8 cellular contexts compared by ENCODE assay signal in the genomic region with DNA sequence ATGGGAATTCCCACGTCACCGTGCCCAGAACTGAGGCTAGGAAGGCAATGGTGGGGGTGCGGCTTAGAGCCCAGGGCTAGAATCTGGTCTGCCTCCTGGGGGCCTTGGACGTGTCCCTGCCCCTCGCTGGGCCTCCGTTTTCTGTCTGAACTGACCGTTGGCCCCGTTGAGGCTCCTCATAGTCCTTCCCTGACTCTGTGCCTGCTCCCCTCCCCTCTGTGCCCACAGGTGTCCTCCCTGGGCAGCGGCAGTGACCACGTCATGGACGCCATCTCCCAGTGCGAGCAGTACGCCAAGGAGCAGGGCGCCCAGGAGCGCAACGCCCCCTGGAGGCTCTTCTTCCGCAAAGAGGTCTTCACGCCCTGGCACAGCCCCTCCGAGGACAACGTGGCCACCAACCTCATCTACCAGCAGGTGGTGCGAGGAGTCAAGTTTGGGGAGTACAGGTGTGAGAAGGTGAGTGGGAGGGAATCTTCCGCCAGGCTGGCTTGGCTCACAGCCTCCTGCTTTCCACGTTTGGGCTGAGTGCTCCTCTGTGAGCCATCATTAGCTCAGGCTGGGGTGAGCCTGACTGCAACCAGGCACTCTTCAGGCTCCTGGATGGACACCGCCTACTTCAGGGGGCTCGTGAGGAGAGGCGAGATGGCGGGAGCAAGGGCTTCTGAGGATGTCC.
DNase-seq lines count a peak whose midpoint lies in the region; ATAC-seq, FAIRE-seq and TF ChIP-seq lines count a peak whose summit lies in the region.

No MANE protein-coding gene starts in this region.

- CTCF ChIA-PET in IMR-90 (lab: Yijun Ruan, JAX) (no interaction called here), mammary epithelial cell (lab: Charles Lee; ENCODE audit: low non-redundant PET) (interaction anchor here (0.5 to 0.9 kb wide), 5 partner anchors 11 to 403 kb away, joined by 3 to 13 read pairs (median 4); no protein-coding TSS in a partner anchor)

- no peak overlapping the region for H2BK120ac ChIP-seq in IMR-90 (ENCODE audit: low read depth, low read length)

- H2BK15ac ChIP-seq in IMR-90 (ENCODE audit: low read depth, low read length), result no peak overlapping the region

- H4K20me1 ChIP-seq in IMR-90 (ENCODE audit: insufficient read depth, low read length) (peaks cover 3% of the 10 kb centered on the region; the same call in 1 of the 2 replicates), mammary epithelial cell (ENCODE audit: insufficient read depth, low read length) (no peaks in the 10 kb centered on the region)

- H3K4me3 ChIP-seq in IMR-90 (ENCODE audit: insufficient read depth, low read depth, low read length) (no peak overlapping the region), mammary epithelial cell (replicated peaks in 1 of 3; ENCODE audit: insufficient read depth in 1 of 3, low read depth in 2 of 3, low read length in 3 of 3) (peak overlapping the region; percentile 49 to 64 (median 54)), lung (no peak overlapping the region)

- H3K4ac ChIP-seq in IMR-90 (ENCODE audit: low read depth, low read length), result no peak overlapping the region

- H3K23ac ChIP-seq in IMR-90 (ENCODE audit: low read depth, low read length), result no peak overlapping the region

- no peak overlapping the region for H3K27ac ChIP-seq in IMR-90 (ENCODE audit: insufficient read depth, low read length)
- peak overlapping the region; percentile 76 for H3K27ac ChIP-seq in mammary epithelial cell (ENCODE audit: insufficient read depth, low read depth, low read length)
- no peak overlapping the region for H3K27ac ChIP-seq in lung (ENCODE audit: low read depth in 1 of 2, low read length in 1 of 2)

- BruUV-seq in IMR-90 (replicated peaks; lab: Mats Ljungman, UMichigan) (no TSS peak), mammary epithelial cell (replicated peaks; lab: Mats Ljungman, UMichigan) (no TSS peak)

- TF ChIP-seq CTCF in IMR-90 (conservative IDR thresholded peaks at IDR 0.05; ENCODE audit: low read depth, low read length), result peak; percentile 56
- TF ChIP-seq CTCF in mammary epithelial cell (conservative IDR thresholded peaks at IDR 0.05 in 1 of 2, IDR thresholded peaks at IDR 0.05 in 1 of 2; ENCODE audit: extremely low read depth in 1 of 2, insufficient read depth in 1 of 2, low read depth in 1 of 2, low read length in 2 of 2), result peak; percentile 99
- TF ChIP-seq CTCF in lung (IDR thresholded peaks at IDR 0.05; ENCODE audit: control extremely low read depth, extremely low read depth), result peak; percentile 24

- H3K9me3 Mint-ChIP-seq in T-helper 2 cell treated with Interferon-gamma antibody and Interleukin-4, amounts not matched to agents 5 μg/mL and 100 μg/mL, for 36 hours, result no peaks in the 10 kb centered on the region
- no peaks in the 10 kb centered on the region for H3K9me3 Mint-ChIP-seq in stimulated activated naive CD8-positive, alpha-beta T cell treated with anti-CD3 and anti-CD28 coated beads, Interleukin-15, amount 100 ng/mL, for 72 hours

- H4K91ac ChIP-seq in IMR-90 (ENCODE audit: insufficient read depth, low read depth, low read length), result no peak overlapping the region

- WGBS in IMR-90 (ENCODE audit: extremely low coverage in 2 of 2, insufficient read length in 1 of 2), 2 experiments, result 66% methylated on average over 8 of the region's 27 CpGs; no CpG with 5 or more reads in 1 of the 2 experiments
- WGBS in mammary epithelial cell (ENCODE audit: low coverage, missing lambda C conversion rate), result 8% methylated on average over 22 of the region's 27 CpGs
- WGBS in lung, 2 donors, result 51 to 56% methylated on average over 27 of the region's 27 CpGs

- H3K36me3 ChIP-seq in IMR-90 (ENCODE audit: control insufficient read depth, insufficient read depth, low read length) (no peaks in the 10 kb centered on the region), mammary epithelial cell (ENCODE audit: insufficient read depth, low read length) (no peaks in the 10 kb centered on the region), lung (ENCODE audit: control insufficient read depth in 2 of 2, insufficient read depth in 2 of 2, low read length in 2 of 2) (no peaks in the 10 kb centered on the region)

- no peaks in the 10 kb centered on the region for H3K4me1 Mint-ChIP-seq in T-helper 2 cell treated with Interferon-gamma antibody and Interleukin-4, amounts not matched to agents 5 μg/mL and 100 μg/mL, for 36 hours (ENCODE audit: low read depth)
- H3K4me1 Mint-ChIP-seq in stimulated activated naive CD8-positive, alpha-beta T cell treated with anti-CD3 and anti-CD28 coated beads, Interleukin-15, amount 100 ng/mL, for 72 hours, result no peaks in the 10 kb centered on the region

- no peaks in the 10 kb centered on the region for H3K9me3 ChIP-seq in IMR-90 (ENCODE audit: control insufficient read depth, insufficient read depth, low read length)
- no peaks in the 10 kb centered on the region for H3K9me3 ChIP-seq in mammary epithelial cell (replicated peaks; ENCODE audit: insufficient read depth, low read length)
- H3K9me3 ChIP-seq in lung (ENCODE audit: control insufficient read depth in 2 of 2, insufficient read depth in 1 of 2, low read length in 1 of 2), result no peaks in the 10 kb centered on the region

- no peak for FAIRE-seq in H54 (lab: Jason Lieb, UNC)

- H3K14ac ChIP-seq in IMR-90 (replicated peaks; ENCODE audit: low read depth, low read length), result no peak overlapping the region

- H3K27me3 Mint-ChIP-seq in T-helper 2 cell treated with Interferon-gamma antibody and Interleukin-4, amounts not matched to agents 5 μg/mL and 100 μg/mL, for 36 hours (ENCODE audit: low read depth), result no peaks in the 10 kb centered on the region
- no peaks in the 10 kb centered on the region for H3K27me3 Mint-ChIP-seq in stimulated activated naive CD8-positive, alpha-beta T cell treated with anti-CD3 and anti-CD28 coated beads, Interleukin-15, amount 100 ng/mL, for 72 hours

- H4K8ac ChIP-seq in IMR-90 (ENCODE audit: low read depth in 2 of 2, low read length in 2 of 2), result no peak overlapping the region

- in situ Hi-C loops in IMR-90 (cut with MboI; ENCODE audit: low sequenced_read_pairs) (no loop called here), mammary epithelial cell (cut with MboI; ENCODE audit: low sequenced_read_pairs in 2 of 2) (loop anchor here (10.0 kb wide), 2 partner anchors 353 to 423 kb away; no protein-coding TSS in a partner anchor)

- H3K18ac ChIP-seq in IMR-90 (ENCODE audit: low read depth, low read length), result no peak overlapping the region

- H3K4me2 ChIP-seq in IMR-90 (ENCODE audit: low read depth, low read length) (no peak overlapping the region), mammary epithelial cell (ENCODE audit: insufficient read depth, low read depth, low read length) (peak overlapping the region; percentile 89)

- intact Hi-C loops in IMR-90 (cut with micrococcal nuclease) (no loop called here), mammary epithelial cell (cut with micrococcal nuclease) (loop anchor here (1.0 to 10.0 kb wide), 7 partner anchors 113 to 427 kb away; a partner anchor contains a TSS)

- no peak overlapping the region for H2AK5ac ChIP-seq in IMR-90 (ENCODE audit: low read depth, low read length)

- H3K9ac ChIP-seq in IMR-90 (ENCODE audit: low read depth, low read length) (no peak overlapping the region), mammary epithelial cell (ENCODE audit: insufficient read depth, low read length) (peak overlapping the region; percentile 73)

- no peaks in the 10 kb centered on the region for H3K79me2 ChIP-seq in mammary epithelial cell (ENCODE audit: insufficient read depth, low read length)

- peak overlapping the region; percentile 73 for H2AFZ ChIP-seq in IMR-90 (replicated peaks; ENCODE audit: low read length, poor library complexity)
- H2AFZ ChIP-seq in mammary epithelial cell (ENCODE audit: low read depth, low read length), result peak overlapping the region; percentile 100

- dilution Hi-C loops in IMR-90 (cut with HindIII; ENCODE audit: low sequenced_read_pairs, unreplicated experiment) (no loop called here), mammary epithelial cell (cut with HindIII; ENCODE audit: low sequenced_read_pairs) (no loop called here)

- no peak overlapping the region for H2BK20ac ChIP-seq in IMR-90 (ENCODE audit: low read depth, low read length)

- peak; percentile 56 for TF ChIP-seq RAD21 in IMR-90 (IDR thresholded peaks at IDR 0.05; ENCODE audit: low read length)

- TF ChIP-seq POLR2A in IMR-90 (IDR thresholded peaks at IDR 0.05; ENCODE audit: low read depth, low read length), result no peak
- TF ChIP-seq POLR2A in H54 (IDR thresholded peaks at IDR 0.05; ENCODE audit: low read depth, low read length), result no peak

- DNase-seq in DMS53 treated with DMSO at 0.1 percent for 48 hours (lab: John Stamatoyannopoulos, UW; ENCODE audit: unreplicated experiment) (peak; percentile 100), IMR-90 (peak; percentile 20), mammary epithelial cell (peak; percentile 93), lung (ENCODE audit: low spot score) (peak; percentile 77), H54 (ENCODE audit: insufficient read length, low spot score) (no peak), NK-92 (lab: John Stamatoyannopoulos, UW; ENCODE audit: unreplicated experiment) (no peak)
- DNase-seq in T-helper 2 cell treated with Interferon-gamma antibody and Interleukin-4, amounts not matched to agents 5 μg/mL and 100 μg/mL, for 36 hours (ENCODE audit: low spot score), result peak; percentile 28
- peak; percentile 67 to 82 for DNase-seq in stimulated activated naive CD8-positive, alpha-beta T cell treated with anti-CD3 and anti-CD28 coated beads, Interleukin-15, amount 100 ng/mL, for 72 hours

- POLR2A ChIA-PET in IMR-90 (lab: Charles Lee; ENCODE audit: unreplicated experiment), result no interaction called here

- no peak overlapping the region for H3K27ac Mint-ChIP-seq in T-helper 2 cell treated with Interferon-gamma antibody and Interleukin-4, amounts not matched to agents 5 μg/mL and 100 μg/mL, for 36 hours
- peak overlapping the region in 1 of 2 donors; percentile 50 for H3K27ac Mint-ChIP-seq in stimulated activated naive CD8-positive, alpha-beta T cell treated with anti-CD3 and anti-CD28 coated beads, Interleukin-15, amount 100 ng/mL, for 72 hours

- H3K56ac ChIP-seq in IMR-90 (ENCODE audit: extremely low read depth, insufficient read depth, low read length), result no peak overlapping the region

- H2BK5ac ChIP-seq in IMR-90 (ENCODE audit: low read depth, low read length, poor library complexity, severe bottlenecking), result no peak overlapping the region

- 0 out of 2 replicates have a peak, but pooled peaks cover 2% of the 10 kb centered on the region for H3K9me1 ChIP-seq in IMR-90 (ENCODE audit: insufficient read depth, low read length)

- no peak overlapping the region for H3K4me3 Mint-ChIP-seq in T-helper 2 cell treated with Interferon-gamma antibody and Interleukin-4, amounts not matched to agents 5 μg/mL and 100 μg/mL, for 36 hours
- peak overlapping the region; percentile 34 to 44 for H3K4me3 Mint-ChIP-seq in stimulated activated naive CD8-positive, alpha-beta T cell treated with anti-CD3 and anti-CD28 coated beads, Interleukin-15, amount 100 ng/mL, for 72 hours

- no peak for ATAC-seq in IMR-90 (ENCODE audit: low read depth)
- ATAC-seq in lung (ENCODE audit: insufficient read depth, low FRiP score), result peak; percentile 60
- ATAC-seq in stimulated activated naive CD8-positive, alpha-beta T cell treated with anti-CD3 and anti-CD28 coated beads, Interleukin-15, amount 100 ng/mL, for 72 hours, result peak; percentile 85

- no peaks in the 10 kb centered on the region for H3K79me1 ChIP-seq in IMR-90 (ENCODE audit: low read depth in 1 of 2, low read length in 2 of 2)

- H3K4me1 ChIP-seq in IMR-90 (ENCODE audit: control insufficient read depth, insufficient read depth, low read length) (no peaks in the 10 kb centered on the region), mammary epithelial cell (ENCODE audit: insufficient read depth, low read length) (peaks cover 14% of the 10 kb centered on the region), lung (ENCODE audit: control insufficient read depth in 2 of 2, insufficient read depth in 2 of 2, low read length in 2 of 2) (no peaks in the 10 kb centered on the region)

- H2AK9ac ChIP-seq in IMR-90 (replicated peaks; ENCODE audit: low read depth, low read length, poor library complexity), result no peak overlapping the region

- H3K36me3 Mint-ChIP-seq in T-helper 2 cell treated with Interferon-gamma antibody and Interleukin-4, amounts not matched to agents 5 μg/mL and 100 μg/mL, for 36 hours (ENCODE audit: low read depth), result no peaks in the 10 kb centered on the region

- no peak overlapping the region for H4K5ac ChIP-seq in IMR-90 (ENCODE audit: low read depth, low read length)

- H3K27me3 ChIP-seq in IMR-90 (ENCODE audit: control insufficient read depth, insufficient read depth, low read length) (peaks cover 4% of the 10 kb centered on the region; the same call in 1 of the 2 replicates), mammary epithelial cell (ENCODE audit: insufficient read depth, low read length) (no peaks in the 10 kb centered on the region), lung (ENCODE audit: control insufficient read depth, insufficient read depth) (no peaks in the 10 kb centered on the region)

Comparison
In these comparisons a context has a peak if more than half of its experiments do, and no peak if none do; other contexts are left out.
1. DNase-seq: peak in DMS53 treated with DMSO at 0.1 percent for 48 hours (single experiment), IMR-90 (single experiment), T-helper 2 cell treated with Interferon-gamma antibody and Interleukin-4, amounts not matched to agents 5 μg/mL and 100 μg/mL, for 36 hours (single experiment), mammary epithelial cell (single experiment), lung (single experiment) and stimulated activated naive CD8-positive, alpha-beta T cell treated with anti-CD3 and anti-CD28 coated beads, Interleukin-15, amount 100 ng/mL, for 72 hours (2 of 2); none in H54 (single experiment) and NK-92 (single experiment).
2. H3K4me3 ChIP-seq: peak in mammary epithelial cell (3 of 3); none in IMR-90 (single experiment) and lung (single experiment).
3. CTCF ChIP-seq: peak in every context shown above with its lines; median percentile 99 in mammary epithelial cell; 56 in IMR-90; 24 in lung.